19 cellular contexts compared by ENCODE assay signal in genomic region chr18:57655740-57656139, GRCh38. TPM values are rescaled to one million over a fixed set of nuclear protein-coding genes. Genes with fewer than 3 reads are reported as not detected.
A peak's percentile ranks its signal among the peaks of the same experiment; 100 is the strongest.
DNase-seq lines count a peak whose midpoint lies in the region; ATAC-seq and TF ChIP-seq lines count a peak whose summit lies in the region.
"Had no signal": no experiment of that assay in that cellular context is flagged by ENCODE, and none has a peak within 500 bp of the region (broad histone marks: within the 10 kb centered on the region; RNA-seq: fewer than 3 reads in every experiment).

No MANE protein-coding gene starts in this region.

- peaks cover 16% of the 10 kb centered on the region for H3K4me1 Mint-ChIP-seq in HFFc6 (ENCODE audit: low read depth)
- no peaks in the 10 kb centered on the region for H3K4me1 Mint-ChIP-seq in endothelial cell (ENCODE audit: unreplicated experiment)

- H3K9me3 Mint-ChIP-seq in HFFc6, result peaks cover 11% of the 10 kb centered on the region; the same call in 1 of the 2 replicates
- H3K9me3 Mint-ChIP-seq in endothelial cell (ENCODE audit: unreplicated experiment), result no peaks in the 10 kb centered on the region

- H3K4me3 Mint-ChIP-seq in HFFc6 (0 out of 2 replicates have a peak overlapping the region, but pooled peaks have one; percentile 13), endothelial cell (ENCODE audit: unreplicated experiment) (peak overlapping the region; percentile 45)
- H3K4me3 Mint-ChIP-seq: CD4-positive, CD25-positive, alpha-beta regulatory T cell had no signal

- TF ChIP-seq CTCF in HFFc6 (IDR thresholded peaks at IDR 0.05), result no peak
- no peak for TF ChIP-seq CTCF in OCI-LY3 (IDR thresholded peaks at IDR 0.05; ENCODE audit: low read depth, low read length)
- no peak for TF ChIP-seq CTCF in endothelial cell (IDR thresholded peaks at IDR 0.05; ENCODE audit: unreplicated experiment)

- H3K4me2 ChIP-seq in OCI-LY3 (ENCODE audit: low read length), result no peak overlapping the region

- no peak overlapping the region for H3K9ac ChIP-seq in OCI-LY3 (ENCODE audit: low read length)

- H3K27me3 Mint-ChIP-seq in HFFc6 (ENCODE audit: insufficient read depth) (peaks cover 21% of the 10 kb centered on the region), endothelial cell (ENCODE audit: unreplicated experiment) (peaks cover 6% of the 10 kb centered on the region)
- H3K27me3 Mint-ChIP-seq: CD4-positive, CD25-positive, alpha-beta regulatory T cell had no signal

- H3K36me3 Mint-ChIP-seq in HFFc6 (ENCODE audit: low read depth) (peaks cover 77% of the 10 kb centered on the region), endothelial cell (ENCODE audit: low read depth, unreplicated experiment) (peaks cover 66% of the 10 kb centered on the region)

- H3K4me1 ChIP-seq in OCI-LY3 (ENCODE audit: low read length), result peaks cover 12% of the 10 kb centered on the region

- H2AFZ ChIP-seq in OCI-LY3 (ENCODE audit: low read depth, low read length), result no peak overlapping the region

- no peak overlapping the region for H3K4me3 ChIP-seq in OCI-LY3 (ENCODE audit: low read length)
- H3K4me3 ChIP-seq: MG63 had no signal

- H3K27ac ChIP-seq in OCI-LY3 (ENCODE audit: low read length), result peak overlapping the region; percentile 16; the same call in 1 of the 2 replicates

- H3K36me3 ChIP-seq in OCI-LY3 (replicated peaks; ENCODE audit: low read depth, low read length), result peaks cover 28% of the 10 kb centered on the region

- no peaks in the 10 kb centered on the region for H4K20me1 ChIP-seq in OCI-LY3 (ENCODE audit: insufficient read depth, low read length)

- H3K79me2 ChIP-seq in OCI-LY3 (ENCODE audit: low read length), result peaks cover 21% of the 10 kb centered on the region

- no peaks in the 10 kb centered on the region for H3K27me3 ChIP-seq in OCI-LY3 (ENCODE audit: low read depth, low read length)
- H3K27me3 ChIP-seq: MG63 had no signal

- peaks cover 16% of the 10 kb centered on the region for H3K9me3 ChIP-seq in OCI-LY3 (ENCODE audit: insufficient read depth, low read length)
- H3K9me3 ChIP-seq: MG63 had no signal

- H3K27ac Mint-ChIP-seq in HFFc6, result no peak overlapping the region
- H3K27ac Mint-ChIP-seq in endothelial cell (ENCODE audit: unreplicated experiment), result no peak overlapping the region
- H3K27ac Mint-ChIP-seq: CD4-positive, CD25-positive, alpha-beta regulatory T cell had no signal

- ATAC-seq in HG03565 (IDR thresholded peaks at IDR 0.05; ENCODE audit: unreplicated experiment), result no peak
- ATAC-seq: PC-3 had no signal

- no peak for DNase-seq in HFFc6
- DNase-seq in MV-4-11 (lab: John Stamatoyannopoulos, UW), result peak; percentile 85
- DNase-seq in endothelial cell (ENCODE audit: low spot score), result no peak
- no peak for DNase-seq in AG08396 (ENCODE audit: low spot score)
- no peak for DNase-seq in NCI-H2081 treated with DMSO at 0.1 percent for 48 hours (lab: John Stamatoyannopoulos, UW)
- DNase-seq in NCI-H1930 (lab: John Stamatoyannopoulos, UW), result no peak
- DNase-seq: ACHN; CD4-positive, CD25-positive, alpha-beta regulatory T cell; COR-L47; DMS 273 treated with DMSO at 0.1 percent for 48 hours; Kasumi-1; MG63; NCI-H1694 treated with DMSO at 0.1 percent for 48 hours; NCI-H526; PC-3; RPMI8226; SHP77 treated with DMSO at 0.1 percent for 48 hours had no signal

RNA-seq across cellular contexts. Expression of gene NARS1, which starts 34.1 kb away (rescaled TPM):
- 100 to 1,000 TPM; 102 to 134 (median 111) TPM for total RNA-seq in HFFc6 (2021; fragmentation: NEBNext Ultra II Directional; extraction: Animal tissue kit (Norgen Biotek cat#: 25700))
- total RNA-seq in endothelial cell (ENCODE audit: unreplicated experiment), result 101 TPM
